Comparison of ENCODE assay signal across 8 cellular contexts in the genomic region with DNA sequence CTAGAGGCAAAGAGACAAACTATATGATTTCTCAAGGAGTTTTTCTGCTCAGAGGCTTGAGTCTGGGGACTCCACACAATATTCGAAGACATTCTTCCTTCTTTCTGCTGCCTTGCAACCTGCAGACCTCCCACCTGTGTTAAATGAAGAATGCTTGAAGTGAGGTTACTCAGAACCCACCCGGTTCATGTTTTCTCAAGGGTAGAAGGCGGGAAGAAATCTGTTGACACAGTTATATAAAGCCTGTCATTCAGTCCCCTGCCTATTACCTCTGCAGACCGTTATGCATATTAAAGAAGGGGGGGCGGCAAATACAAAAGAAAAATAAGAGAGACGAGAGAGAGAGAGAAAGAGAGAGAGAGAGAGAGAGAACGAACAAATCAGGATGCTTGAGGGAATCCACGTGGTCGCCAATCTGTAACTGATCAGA. TPM values are rescaled to one million over a fixed set of nuclear protein-coding genes. Genes with fewer than 3 reads are reported as not detected.
DNase-seq lines count a peak whose midpoint lies in the region; ATAC-seq and TF ChIP-seq lines count a peak whose summit lies in the region.

No MANE protein-coding gene starts in this region.

- POLR2A ChIA-PET in activated CD4-positive, alpha-beta memory T cell treated with anti-CD3 and anti-CD28 coated beads, Interleukin-2, amount 10 ng/mL, durations not matched to agents 7 days and 5 days (lab: Charles Lee) = interaction anchor here (1.4 to 3.2 kb wide), 9 partner anchors 8 to 207 kb away, joined by 4 to 77 read pairs (median 11); partner anchors contain the start of genes ATP5MG and CD3D

- peaks cover 22% of the 10 kb centered on the region for H3K4me1 Mint-ChIP-seq in activated CD4-positive, alpha-beta memory T cell treated with anti-CD3 and anti-CD28 coated beads, Interleukin-2, amount 10 ng/mL, durations not matched to agents 7 days and 5 days

- CTCF ChIA-PET in activated CD4-positive, alpha-beta memory T cell treated with anti-CD3 and anti-CD28 coated beads, Interleukin-2, amount 10 ng/mL, durations not matched to agents 7 days and 5 days (lab: Charles Lee) = interaction anchor here (0.6 to 3.4 kb wide), 5 partner anchors 32 to 393 kb away, joined by 3 to 19 read pairs (median 4); partner anchors contain the start of gene ATP5MG

- peak overlapping the region; percentile 89 for H3K9ac ChIP-seq in iPS-18a (ENCODE audit: low read length)

- H3K9me3 ChIP-seq in left ventricle myocardium inferior (replicated peaks) = no peaks in the 10 kb centered on the region
- no peaks in the 10 kb centered on the region for H3K9me3 ChIP-seq in iPS-18a (ENCODE audit: control insufficient read depth, low read depth, low read length)
- no peaks in the 10 kb centered on the region for H3K9me3 ChIP-seq in thoracic aorta

- H3K4me3 ChIP-seq in left ventricle myocardium inferior = peak overlapping the region; percentile 99
- H3K4me3 ChIP-seq in iPS-18a (ENCODE audit: low read length) = peak overlapping the region; percentile 84
- H3K4me3 ChIP-seq in thoracic aorta = peak overlapping the region; percentile 99

- H3K27ac ChIP-seq in left ventricle myocardium inferior (replicated peaks) = no peak overlapping the region
- no peak overlapping the region for H3K27ac ChIP-seq in iPS-18a (ENCODE audit: low read length)
- no peak overlapping the region for H3K27ac ChIP-seq in thoracic aorta

- DNase-seq in left ventricle myocardium inferior (no peak), cardiac septum (ENCODE audit: low spot score) (no peak), thoracic aorta (ENCODE audit: low spot score) (no peak), dedifferentiated amniotic fluid mesenchymal stem cell (ENCODE audit: extremely low spot score) (no peak)
- DNase-seq in activated CD4-positive, alpha-beta memory T cell treated with anti-CD3 and anti-CD28 coated beads, Interleukin-2, amount 10 ng/mL, durations not matched to agents 7 days and 5 days = no peak

- peak overlapping the region; percentile 87 for H3K4me3 Mint-ChIP-seq in activated CD4-positive, alpha-beta memory T cell treated with anti-CD3 and anti-CD28 coated beads, Interleukin-2, amount 10 ng/mL, durations not matched to agents 7 days and 5 days

- peak overlapping the region; percentile 88 for H3K27ac Mint-ChIP-seq in activated CD4-positive, alpha-beta memory T cell treated with anti-CD3 and anti-CD28 coated beads, Interleukin-2, amount 10 ng/mL, durations not matched to agents 7 days and 5 days

- peaks cover 8% of the 10 kb centered on the region for H3K36me3 Mint-ChIP-seq in activated CD4-positive, alpha-beta memory T cell treated with anti-CD3 and anti-CD28 coated beads, Interleukin-2, amount 10 ng/mL, durations not matched to agents 7 days and 5 days (ENCODE audit: low read depth)

- no peaks in the 10 kb centered on the region for H3K36me3 ChIP-seq in left ventricle myocardium inferior
- peaks cover under 1% of the 10 kb centered on the region for H3K36me3 ChIP-seq in iPS-18a (ENCODE audit: control insufficient read depth, low read depth, low read length)
- H3K36me3 ChIP-seq in thoracic aorta = no peaks in the 10 kb centered on the region

- TF ChIP-seq CTCF in left ventricle myocardium inferior (IDR thresholded peaks at IDR 0.05; ENCODE audit: borderline replicate concordance) (no peak), thoracic aorta (IDR thresholded peaks at IDR 0.05) (no peak)

- H3K9me3 Mint-ChIP-seq in activated CD4-positive, alpha-beta memory T cell treated with anti-CD3 and anti-CD28 coated beads, Interleukin-2, amount 10 ng/mL, durations not matched to agents 7 days and 5 days = no peaks in the 10 kb centered on the region

- H3K27me3 ChIP-seq in left ventricle myocardium inferior (ENCODE audit: low read depth) (no peaks in the 10 kb centered on the region), iPS-18a (ENCODE audit: control insufficient read depth, insufficient read depth, low read length) (peaks cover 6% of the 10 kb centered on the region), thoracic aorta (replicated peaks; ENCODE audit: insufficient read depth) (no peaks in the 10 kb centered on the region)

- intact Hi-C loops in left ventricle myocardium inferior (cut with micrococcal nuclease) (no loop called here), cardiac septum (cut with DNase I) (no loop called here)

- no peak for ATAC-seq in thoracic aorta (ENCODE audit: insufficient number of reproducible peaks, low FRiP score, low read depth)
- no peak for ATAC-seq in HG02981 (IDR thresholded peaks at IDR 0.05; ENCODE audit: unreplicated experiment)
- no peak for ATAC-seq in GM21786 (IDR thresholded peaks at IDR 0.05; ENCODE audit: unreplicated experiment)

- peaks cover 48% of the 10 kb centered on the region for H3K4me1 ChIP-seq in left ventricle myocardium inferior
- H3K4me1 ChIP-seq in iPS-18a (ENCODE audit: control insufficient read depth, low read depth, low read length) = peaks cover 14% of the 10 kb centered on the region
- peaks cover 9 to 16% of the 10 kb centered on the region in 2 donors for H3K4me1 ChIP-seq in thoracic aorta (ENCODE audit: control insufficient read depth in 1 of 2, low read depth in 2 of 2)

- no peaks in the 10 kb centered on the region for H3K27me3 Mint-ChIP-seq in activated CD4-positive, alpha-beta memory T cell treated with anti-CD3 and anti-CD28 coated beads, Interleukin-2, amount 10 ng/mL, durations not matched to agents 7 days and 5 days

RNA-seq across cellular contexts. Expression of gene KMT2A, which starts 2.2 kb away (rescaled TPM):
- total RNA-seq in left ventricle myocardium inferior (21.0 TPM), cardiac septum (41.4 TPM), thoracic aorta (100 to 1,000 TPM in 1 of 2 donors, 10 to 100 TPM in 1; 88.1 to 105 TPM)
- total RNA-seq in activated CD4-positive, alpha-beta memory T cell treated with anti-CD3 and anti-CD28 coated beads, Interleukin-2, amount 10 ng/mL, durations not matched to agents 7 days and 5 days = 100 to 1,000 TPM in 1 of 2 experiments, 10 to 100 TPM in 1; 94.6 to 102 TPM

RNA-seq across cellular contexts. Expression of gene ATP5MG, which starts 32.7 kb away (rescaled TPM):
- total RNA-seq in left ventricle myocardium inferior = 854 TPM
- total RNA-seq in cardiac septum = 600 TPM
- 100 to 1,000 TPM; 251 to 260 TPM for total RNA-seq in activated CD4-positive, alpha-beta memory T cell treated with anti-CD3 and anti-CD28 coated beads, Interleukin-2, amount 10 ng/mL, durations not matched to agents 7 days and 5 days
- total RNA-seq in thoracic aorta = 10 to 100 TPM; 21.1 to 45.2 TPM

Comparison
In these comparisons a context has a peak if more than half of its experiments do, and no peak if none do; other contexts are left out.
1. RNA of gene ATP5MG, which starts 32.7 kb away (total RNA-seq): 854 TPM in left ventricle myocardium inferior (single experiment), 600 TPM in cardiac septum (single experiment) and 251 to 260 TPM in activated CD4-positive, alpha-beta memory T cell treated with anti-CD3 and anti-CD28 coated beads, Interleukin-2, amount 10 ng/mL, durations not matched to agents 7 days and 5 days; 21.1 to 45.2 TPM in thoracic aorta; every median in the first group is over 4 times any median in the second.
2. Peak in every context shown above with its lines, with median percentiles within 50 percentile points of each other: H3K4me3 ChIP-seq.